Comparison of ENCODE assay signal across 29 cellular contexts in the genomic region with DNA sequence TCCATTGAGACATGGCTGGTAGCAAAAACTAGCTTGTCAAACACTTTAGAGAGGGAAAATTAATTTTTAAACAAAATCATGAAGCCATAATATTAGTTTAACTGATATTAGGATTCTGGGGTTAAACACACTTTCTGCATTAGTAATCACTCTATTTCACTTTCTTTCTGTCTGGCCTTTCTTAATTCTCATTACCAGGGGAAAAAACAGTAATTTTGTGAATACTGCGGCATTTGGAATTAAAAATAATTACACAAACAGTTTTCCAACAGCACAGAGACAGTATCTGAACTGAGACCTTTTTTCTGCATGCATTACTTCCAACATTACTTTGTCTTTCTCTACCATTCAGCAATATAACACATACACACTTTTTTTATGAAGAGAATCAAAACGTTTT.
"Had no signal": no experiment of that assay in that cellular context is flagged by ENCODE, and none has a peak within 500 bp of the region (broad histone marks: within the 10 kb centered on the region; RNA-seq: fewer than 3 reads in every experiment).

No MANE protein-coding gene starts in this region.

- H3K27ac ChIP-seq: neutrophil, parathyroid adenoma, psoas muscle, skin epidermis, spleen, suprapubic skin, testis, tibial artery, transverse colon, upper lobe of right lung, uterus had no signal

- H3K9me3 ChIP-seq: neutrophil, suprapubic skin, testis, transverse colon had no signal

- H3K4me1 ChIP-seq: parathyroid adenoma, psoas muscle, suprapubic skin, tibial artery, transverse colon, upper lobe of right lung, uterus had no signal

- H3K4me2 ChIP-seq: smooth muscle cell had no signal

- H2AFZ ChIP-seq: parathyroid adenoma had no signal

- DNase-seq: naive thymus-derived CD8-positive, alpha-beta T cell; nephron progenitor cell; nucleus accumbens; posterior cingulate gyrus; psoas muscle; right cardiac atrium; spleen; stimulated activated CD4-positive, alpha-beta T cell treated with anti-CD3 and anti-CD28 coated beads, Interleukin-12 subunit alpha, Interleukin-12 subunit beta, amount 100 ng/mL, for 4 hours; stimulated activated CD4-positive, alpha-beta T cell treated with anti-CD3 and anti-CD28 coated beads, Interleukin-1b, Interleukin-23, amount 100 ng/mL, for 48 hours; stimulated activated CD4-positive, alpha-beta T cell treated with anti-CD3 and anti-CD28 coated beads, Interleukin-4, amount 100 ng/mL, for 1 hour; stimulated activated CD4-positive, alpha-beta T cell treated with anti-CD3 and anti-CD28 coated beads, Interleukin-4, amount 100 ng/mL, for 4 hours; stimulated activated CD8-positive, alpha-beta memory T cell treated with anti-CD3 and anti-CD28 coated beads, Interleukin-4, amount 100 ng/mL, for 48 hours; stimulated activated naive CD4-positive, alpha-beta T cell; stimulated activated naive CD8-positive, alpha-beta T cell treated with anti-CD3 and anti-CD28 coated beads, Interleukin-15, amount 100 ng/mL, for 72 hours; stimulated activated naive CD8-positive, alpha-beta T cell treated with anti-CD3 and anti-CD28 coated beads, Interleukin-15, Interleukin-2, amounts not matched to agents 100 U/mL and 50 U/mL, for 24 hours; substantia nigra; testis; tibial artery; transverse colon; upper lobe of right lung; uterus had no signal

- H3K4me3 ChIP-seq: psoas muscle, skin epidermis, smooth muscle cell, spleen, suprapubic skin, testis, tibial artery, transverse colon, upper lobe of right lung, uterus had no signal

- H3K27me3 ChIP-seq: neutrophil, spleen, suprapubic skin, testis, tibial artery, transverse colon, upper lobe of right lung, uterus had no signal

- ATAC-seq: naive thymus-derived CD8-positive, alpha-beta T cell; natural killer cell treated with Interleukin-12 subunit alpha and Interleukin-12 subunit beta and Interleukin-15 and Interleukin-18, amount 100 ng/mL, for 72 hours; psoas muscle; right cardiac atrium; sciatic nerve; stimulated activated memory B cell treated with anti-CD40 and anti-IgM and Interleukin-4, amounts not matched to agents 10 μg/mL and 1 μg/mL and 100 μg/mL, for 72 hours; stimulated activated naive CD8-positive, alpha-beta T cell treated with anti-CD3 and anti-CD28 coated beads, Interleukin-15, amount 100 ng/mL, for 72 hours; stimulated activated naive CD8-positive, alpha-beta T cell treated with anti-CD3 and anti-CD28 coated beads, Interleukin-15, Interleukin-2, amounts not matched to agents 100 U/mL and 50 U/mL, for 24 hours; upper lobe of right lung had no signal

- H3K79me2 ChIP-seq: parathyroid adenoma had no signal

- H3K9ac ChIP-seq: parathyroid adenoma had no signal

- H3K36me3 ChIP-seq: neutrophil, spleen, suprapubic skin, tibial artery, transverse colon, upper lobe of right lung, uterus had no signal
